Comparison of ENCODE assay signal across 8 cellular contexts in genomic region chr16:18955874-18956580, GRCh38. TPM values are rescaled to one million over a fixed set of nuclear protein-coding genes. Genes with fewer than 3 reads are reported as not detected.
DNase-seq lines count a peak whose midpoint lies in the region; ATAC-seq, FAIRE-seq and TF ChIP-seq lines count a peak whose summit lies in the region.
"Not testable (repeated sequence)": the region's sequence is repeated elsewhere in the genome, so short reads cannot be mapped to it uniquely, and the experiment has no call there.

No MANE protein-coding gene starts in this region.

- not testable (repeated sequence) for H3K27me3 ChIP-seq in CD4-positive, CD25-positive, alpha-beta regulatory T cell (ENCODE audit: control insufficient read depth, insufficient read depth, low read length); GM23338 (ENCODE audit: insufficient read depth); K562 (ENCODE audit: control insufficient read depth in 2 of 2, insufficient read depth in 2 of 2, low read length in 2 of 2); HepG2 (ENCODE audit: control insufficient read depth in 1 of 2, insufficient read depth in 2 of 2, low read length in 2 of 2)

- H3K4me3 ChIP-seq in CD4-positive, CD25-positive, alpha-beta regulatory T cell (ENCODE audit: low read depth, low read length): peak overlapping the region; percentile 69
- not testable (repeated sequence) for H3K4me3 ChIP-seq in GM23338
- H3K4me3 ChIP-seq in K562 (peak overlapping the region; percentile 32), HepG2 (replicated peaks in 1 of 3; ENCODE audit: insufficient read depth in 1 of 3, low read depth in 2 of 3, low read length in 3 of 3) (peak overlapping the region; percentile 50 to 69 (median 52))

- H2AFZ ChIP-seq in GM23338: peak overlapping the region; percentile 81
- peak overlapping the region; percentile 91 for H2AFZ ChIP-seq in K562 (ENCODE audit: low read depth, low read length)
- peak overlapping the region; percentile 99 for H2AFZ ChIP-seq in HepG2 (ENCODE audit: low read length)

- TF ChIP-seq RAD21 in K562 (CRISPR knock-in tag; conservative IDR thresholded peaks at IDR 0.05 in 1 of 2, IDR thresholded peaks at IDR 0.05 in 1 of 2); HepG2 (CRISPR knock-in tag; IDR thresholded peaks at IDR 0.05): not testable (repeated sequence)

- not testable (repeated sequence) for H3K9me3 ChIP-seq in CD4-positive, CD25-positive, alpha-beta regulatory T cell (ENCODE audit: control insufficient read depth in 2 of 2, low read length in 2 of 2); K562 (replicated peaks; ENCODE audit: control insufficient read depth, insufficient read depth, low read depth, low read length); HepG2 (ENCODE audit: low read length)

- peak; percentile 42 to 50 for ATAC-seq in CD4-positive, CD25-positive, alpha-beta regulatory T cell (ENCODE audit: low read depth in 2 of 2)
- not testable (repeated sequence) for ATAC-seq in GM23338
- ATAC-seq in K562 (peak; percentile 84), HepG2 (peak; percentile 73)

- not testable (repeated sequence) for BruUV-seq in K562 (replicated peaks; lab: Mats Ljungman, UMichigan); HepG2 (replicated peaks; lab: Mats Ljungman, UMichigan)

- peaks cover 0 to 23% (median 11%) of the 10 kb centered on the region in 4 donors for H3K4me1 Mint-ChIP-seq in CD4-positive, CD25-positive, alpha-beta regulatory T cell
- H3K4me1 Mint-ChIP-seq in GM23338: not testable (repeated sequence)

- H3K27ac Mint-ChIP-seq in CD4-positive, CD25-positive, alpha-beta regulatory T cell: peak overlapping the region in 2 of 3 donors; percentile 29 to 86
- H3K27ac Mint-ChIP-seq in GM23338: 0 out of 2 replicates have a peak overlapping the region, but pooled peaks have one; percentile 36

- 9% methylated on average over 15 of the region's 21 CpGs for WGBS in K562 (ENCODE audit: insufficient coverage, low coverage, missing lambda C conversion rate)
- 17% methylated on average over 20 of the region's 21 CpGs for WGBS in HepG2 (ENCODE audit: low lambda C conversion rate)

- H3K4me1 ChIP-seq in CD4-positive, CD25-positive, alpha-beta regulatory T cell (ENCODE audit: control insufficient read depth, insufficient read depth, low read length, poor library complexity, severe bottlenecking); GM23338 (ENCODE audit: insufficient read depth); K562 (replicated peaks in 1 of 2; ENCODE audit: control insufficient read depth in 2 of 2, insufficient read depth in 2 of 2, low read length in 2 of 2): not testable (repeated sequence)
- peaks cover 45% of the 10 kb centered on the region for H3K4me1 ChIP-seq in HepG2 (ENCODE audit: insufficient read depth, low read length)

- H3K79me2 ChIP-seq in GM23338 (replicated peaks; ENCODE audit: insufficient read depth); K562 (ENCODE audit: control insufficient read depth, insufficient read depth, low read length); HepG2 (ENCODE audit: insufficient read depth, low read length): not testable (repeated sequence)

- not testable (repeated sequence) for H3K9ac ChIP-seq in K562 (ENCODE audit: insufficient read depth in 1 of 2, low read depth in 2 of 2, low read length in 2 of 2)
- H3K9ac ChIP-seq in HepG2 (ENCODE audit: insufficient read depth, low read depth, low read length): peak overlapping the region; percentile 48

- DNase-seq in CD4-positive, CD25-positive, alpha-beta regulatory T cell: peak in 2 of 3 donors; percentile 44 to 49
- DNase-seq in GM23338 (ENCODE audit: low spot score): not testable (repeated sequence)
- peak; percentile 27 for DNase-seq in NCI-H460 (ENCODE audit: extremely low read depth, low read depth)
- DNase-seq in T-helper 1 cell: peak in 3 of 5 donors; percentile 2 to 47 (median 9)
- DNase-seq in activated CD8-positive, alpha-beta memory T cell treated with anti-CD3 and anti-CD28 coated beads for 24 hours: peak; percentile 67
- peak; percentile 37 to 58 (median 40) for DNase-seq in K562 (ENCODE audit: extremely low read depth in 1 of 4, low spot score in 3 of 4)
- peak; percentile 76 for DNase-seq in HepG2 (ENCODE audit: low spot score)
- peak; percentile 3 for DNase-seq in stimulated activated CD8-positive, alpha-beta memory T cell treated with anti-CD3 and anti-CD28 coated beads, Interleukin-4, amount 100 ng/mL, for 24 hours (ENCODE audit: low read depth)

- not testable (repeated sequence) for TF ChIP-seq EP300 in K562 (IDR thresholded peaks at IDR 0.05; ENCODE audit: low read length); HepG2 (IDR thresholded peaks at IDR 0.05; ENCODE audit: low read depth in 2 of 2, low read length in 2 of 2); HepG2 (CRISPR knock-in tag; IDR thresholded peaks at IDR 0.05; ENCODE audit: borderline replicate concordance)

- H3F3A ChIP-seq in GM23338 (replicated peaks; ENCODE audit: low read depth): not testable (repeated sequence)

- H3K9me3 Mint-ChIP-seq in CD4-positive, CD25-positive, alpha-beta regulatory T cell; GM23338: not testable (repeated sequence)

- not testable (repeated sequence) for H3K9me2 ChIP-seq in GM23338 (ENCODE audit: insufficient read depth)

- H3K4me2 ChIP-seq in GM23338: not testable (repeated sequence)
- H3K4me2 ChIP-seq in K562 (ENCODE audit: insufficient read depth, low read length) (peak overlapping the region; percentile 30), HepG2 (ENCODE audit: low read depth, low read length) (peak overlapping the region; percentile 73)

- H4K20me1 ChIP-seq in GM23338 (replicated peaks; ENCODE audit: insufficient read depth); K562 (replicated peaks; ENCODE audit: control insufficient read depth, insufficient read depth, low read length); HepG2 (ENCODE audit: insufficient read depth, low read length): not testable (repeated sequence)

- not testable (repeated sequence) for H3K36me3 ChIP-seq in CD4-positive, CD25-positive, alpha-beta regulatory T cell (ENCODE audit: control insufficient read depth, insufficient read depth, low read length); GM23338 (ENCODE audit: insufficient read depth); K562 (ENCODE audit: control insufficient read depth, insufficient read depth, low read length); HepG2 (replicated peaks in 1 of 2; ENCODE audit: control insufficient read depth in 1 of 2, insufficient read depth in 2 of 2, low read length in 2 of 2)

- not testable (repeated sequence) for H3K36me3 Mint-ChIP-seq in CD4-positive, CD25-positive, alpha-beta regulatory T cell; GM23338 (ENCODE audit: low read depth)

- CTCF ChIA-PET in K562 (lab: Yijun Ruan, JAX; ENCODE audit: low intra/inter-chr PET ratio); HepG2 (lab: Yijun Ruan, JAX; ENCODE audit: low intra/inter-chr PET ratio, low total read pairs): not testable (repeated sequence)

- not testable (repeated sequence) for H3K9me1 ChIP-seq in K562 (ENCODE audit: control insufficient read depth, insufficient read depth, low read length)

- not testable (repeated sequence) for TF ChIP-seq POLR2A in K562 (conservative IDR thresholded peaks at IDR 0.05)
- peak; percentile 26 to 76; a peak in 2 of 4 replicates for TF ChIP-seq POLR2A in HepG2 (IDR thresholded peaks at IDR 0.05; ENCODE audit: insufficient read depth in 1 of 2, low read depth in 2 of 2, low read length in 2 of 2)

- POLR2A ChIA-PET in K562 (lab: Yijun Ruan, JAX): interaction anchor here (0.6 to 1.2 kb wide), 4 partner anchors 10 to 502 kb away, joined by 3 to 5 read pairs (median 4); no protein-coding TSS in a partner anchor
- POLR2A ChIA-PET in HepG2 (lab: Yijun Ruan, JAX): interaction anchor here (0.7 to 1.9 kb wide), 14 partner anchors 9 to 166 kb away, joined by 3 to 27 read pairs (median 4); partner anchors contain the start of genes ARL6IP1, COQ7 and RPS15A

- TF ChIP-seq CTCF in GM23338 (conservative IDR thresholded peaks at IDR 0.05; ENCODE audit: low read depth in 2 of 2); K562 (IDR thresholded peaks at IDR 0.05 in 2 of 3, conservative IDR thresholded peaks at IDR 0.05 in 1 of 3; ENCODE audit: insufficient read depth in 2 of 3, low read depth in 1 of 3, low read length in 3 of 3); HepG2 (CRISPR knock-in tag; IDR thresholded peaks at IDR 0.05): not testable (repeated sequence)

- in situ Hi-C loops in K562 (cut with MboI); HepG2 (cut with HindIII; ENCODE audit: extremely low pct_ligation_motif_present, low pct_unique_long_range_greater_than_20kb): not testable (repeated sequence)

- intact Hi-C loops in K562 (cut with micrococcal nuclease); HepG2 (cut with micrococcal nuclease; ENCODE audit: unreplicated experiment): not testable (repeated sequence)

- not testable (repeated sequence) for H3K27me3 Mint-ChIP-seq in CD4-positive, CD25-positive, alpha-beta regulatory T cell; GM23338 (ENCODE audit: insufficient read depth, low read depth, poor library complexity)

- not testable (repeated sequence) for H3K27ac ChIP-seq in CD4-positive, CD25-positive, alpha-beta regulatory T cell (ENCODE audit: insufficient read depth, low read length, poor library complexity, severe bottlenecking); GM23338 (ENCODE audit: low read depth); K562 (ENCODE audit: extremely low read depth, low read depth, low read length); HepG2 (ENCODE audit: extremely low read length, insufficient read depth, low read length)

- FAIRE-seq in K562 (lab: Jason Lieb, UNC); HepG2 (lab: Jason Lieb, UNC): not testable (repeated sequence)

- H3K4me3 Mint-ChIP-seq in CD4-positive, CD25-positive, alpha-beta regulatory T cell: peak overlapping the region; percentile 72 to 92 (median 87)
- H3K4me3 Mint-ChIP-seq in GM23338: not testable (repeated sequence)

RNA-seq across cellular contexts. Expression of gene TMC7, which starts 27.7 kb away (rescaled TPM):
- not detected for total RNA-seq in CD4-positive, CD25-positive, alpha-beta regulatory T cell
- polyA plus RNA-seq in CD4-positive, CD25-positive, alpha-beta regulatory T cell: under 1 TPM in 1 of 4 donors, not detected in 3; 0.10 TPM
- 2.4 TPM in 2 replicates for total RNA-seq in GM23338 (2014; rRNA removed; shearing (Covaris generic))
- 0.75 and 1.7 TPM in 2 replicates for polyA plus RNA-seq in GM23338 (2016; fragmentation: Nextera tagmentation; extraction: Ambion mirVana)
- total RNA-seq in NCI-H460 (2014; rRNA removed; shearing (Covaris generic)): 4.1 and 5.6 TPM in 2 replicates
- polyA plus RNA-seq in NCI-H460 (2014; cell fraction: nucleus; rRNA removed): 2.3 and 2.6 TPM in 2 replicates
- total RNA-seq in K562 (2011; cell fraction: chromatin; rRNA removed; ENCODE audit: low replicate concordance): 7.4 and 8.2 TPM in 2 replicates
- 4.1 and 5.3 TPM in 2 replicates for total RNA-seq in K562 (2011; cell fraction: nucleolus; rRNA removed)
- total RNA-seq in K562 (2011; cell fraction: nucleoplasm; rRNA removed): 5.4 and 7.0 TPM in 2 replicates
- total RNA-seq in K562 (2014; rRNA removed): 0.77 and 2.0 TPM in 2 replicates
- total RNA-seq in K562 (2014; rRNA removed; fragmentation: Illumina TruSeq; extraction: Trizol): 1.7 and 1.9 TPM in 2 replicates
- 0.57 and 0.76 TPM in 2 replicates for total RNA-seq in K562 (2015; rRNA removed; fragmentation: Illumina TruSeq; extraction: Trizol)
- total RNA-seq in K562 (2021): 1.5 TPM in 2 replicates
- 0.85 and 1.8 TPM in 2 replicates for polyA plus RNA-seq in K562 (2011; rRNA removed)
- 1.0 and 1.3 TPM in 2 replicates for polyA plus RNA-seq in K562 (2011; cell fraction: cytosol; rRNA removed)
- polyA plus RNA-seq in K562 (2011; cell fraction: nucleus; rRNA removed): 1.3 and 2.3 TPM in 2 replicates
- 0.94 and 1.9 TPM in 2 replicates for polyA plus RNA-seq in K562 (2012)
- polyA plus RNA-seq in K562 (2014; fragmentation: Illumina TruSeq; extraction: Trizol): 1.8 and 2.0 TPM in 2 replicates
- polyA plus RNA-seq in K562 (2014; fragmentation: Nextera tagmentation; extraction: Ambion mirVana): under 1 TPM; 0.08 to 0.32 TPM
- 1.5 and 1.8 TPM in 2 replicates for polyA plus RNA-seq in K562 (2014; rRNA removed)
- 1.3 and 2.9 TPM in 2 replicates for polyA minus RNA-seq in K562 (2011; rRNA and poly(A)+ RNA removed)
- 0.82 and 1.7 TPM in 2 replicates for polyA minus RNA-seq in K562 (2011; cell fraction: cytosol; rRNA and poly(A)+ RNA removed)
- polyA minus RNA-seq in K562 (2011; cell fraction: nucleus; rRNA and poly(A)+ RNA removed): 0.89 and 1.3 TPM in 2 replicates
- 1.2 TPM in 2 replicates for total RNA-seq in HepG2 (2016; rRNA removed; fragmentation: Illumina TruSeq; extraction: Trizol)
- 0.20 and 0.62 TPM in 2 replicates for total RNA-seq in HepG2 (2016; cell fraction: cytosol; rRNA removed; fragmentation: Illumina TruSeq; extraction: Trizol; ENCODE audit: low read depth)
- 0.77 and 1.2 TPM in 2 replicates for total RNA-seq in HepG2 (2016; cell fraction: insoluble cytoplasmic fraction; rRNA removed; fragmentation: Illumina TruSeq; extraction: Trizol)
- total RNA-seq in HepG2 (2016; cell fraction: membrane; rRNA removed; fragmentation: Illumina TruSeq; extraction: Trizol): 0.62 and 0.74 TPM in 2 replicates
- 1.6 and 2.1 TPM in 2 replicates for total RNA-seq in HepG2 (2016; cell fraction: nucleus; rRNA removed; fragmentation: Illumina TruSeq; extraction: Trizol)
- polyA plus RNA-seq in HepG2 (2011; rRNA removed): 5.1 and 5.4 TPM in 2 replicates
- polyA plus RNA-seq in HepG2 (2011; cell fraction: cytosol; rRNA removed): 3.4 and 5.0 TPM in 2 replicates
- polyA plus RNA-seq in HepG2 (2011; cell fraction: nucleus; rRNA removed): 4.3 and 4.5 TPM in 2 replicates
- polyA plus RNA-seq in HepG2 (2012): 2.8 and 4.5 TPM in 2 replicates
- polyA plus RNA-seq in HepG2 (2016; cell fraction: cytosol; fragmentation: Illumina TruSeq; extraction: Trizol; ENCODE audit: low read depth): 0.16 and 0.23 TPM in 2 replicates
- 1.0 and 1.1 TPM in 2 replicates for polyA plus RNA-seq in HepG2 (2016; cell fraction: insoluble cytoplasmic fraction; fragmentation: Illumina TruSeq; extraction: Trizol; ENCODE audit: low read depth)
- 0.37 and 0.55 TPM in 2 replicates for polyA plus RNA-seq in HepG2 (2016; cell fraction: membrane; fragmentation: Illumina TruSeq; extraction: Trizol; ENCODE audit: low read depth)
- 3.2 TPM in 2 replicates for polyA plus RNA-seq in HepG2 (2016; cell fraction: nucleus; fragmentation: Illumina TruSeq; extraction: Trizol; ENCODE audit: insufficient read depth, low read depth)
- 4.8 and 9.6 TPM in 2 replicates for polyA minus RNA-seq in HepG2 (2011; rRNA and poly(A)+ RNA removed; ENCODE audit: low replicate concordance)
- 6.1 and 6.4 TPM in 2 replicates for polyA minus RNA-seq in HepG2 (2011; cell fraction: cytosol; rRNA and poly(A)+ RNA removed)
- 7.6 and 10.7 TPM in 2 replicates for polyA minus RNA-seq in HepG2 (2011; cell fraction: nucleus; rRNA and poly(A)+ RNA removed)

RNA-seq across cellular contexts. Expression of gene SMG1, which starts 29.8 kb away (rescaled TPM):
- total RNA-seq in CD4-positive, CD25-positive, alpha-beta regulatory T cell: 200 TPM
- polyA plus RNA-seq in CD4-positive, CD25-positive, alpha-beta regulatory T cell: 10 to 100 TPM in 2 of 4 donors, 1 to 10 TPM in 2; 9.2 to 11.9 (median 10.8) TPM
- 93.5 and 119 TPM in 2 replicates for total RNA-seq in GM23338 (2014; rRNA removed; shearing (Covaris generic))
- polyA plus RNA-seq in GM23338 (2016; fragmentation: Nextera tagmentation; extraction: Ambion mirVana): 18.2 and 18.6 TPM in 2 replicates
- total RNA-seq in NCI-H460 (2014; rRNA removed; shearing (Covaris generic)): 30.7 and 34.4 TPM in 2 replicates
- 13.1 and 24.8 TPM in 2 replicates for polyA plus RNA-seq in NCI-H460 (2014; cell fraction: nucleus; rRNA removed)
- 356 and 852 TPM in 2 replicates for total RNA-seq in K562 (2011; cell fraction: chromatin; rRNA removed; ENCODE audit: low replicate concordance)
- 116 and 155 TPM in 2 replicates for total RNA-seq in K562 (2011; cell fraction: nucleolus; rRNA removed)
- 296 and 413 TPM in 2 replicates for total RNA-seq in K562 (2011; cell fraction: nucleoplasm; rRNA removed)
- 23.2 and 23.5 TPM in 2 replicates for total RNA-seq in K562 (2014; rRNA removed)
- total RNA-seq in K562 (2014; rRNA removed; fragmentation: Illumina TruSeq; extraction: Trizol): 37.6 and 43.3 TPM in 2 replicates
- 35.2 and 35.4 TPM in 2 replicates for total RNA-seq in K562 (2015; rRNA removed; fragmentation: Illumina TruSeq; extraction: Trizol)
- total RNA-seq in K562 (2021): 54.8 and 59.4 TPM in 2 replicates
- 30.9 and 41.1 TPM in 2 replicates for polyA plus RNA-seq in K562 (2011; rRNA removed)
- polyA plus RNA-seq in K562 (2011; cell fraction: cytosol; rRNA removed): 13.9 and 19.5 TPM in 2 replicates
- polyA plus RNA-seq in K562 (2011; cell fraction: nucleus; rRNA removed): 58.5 and 66.6 TPM in 2 replicates
- 19.1 and 22.5 TPM in 2 replicates for polyA plus RNA-seq in K562 (2012)
- polyA plus RNA-seq in K562 (2014; fragmentation: Illumina TruSeq; extraction: Trizol): 28.3 and 32.0 TPM in 2 replicates
- 1 to 10 TPM; 3.4 to 3.7 TPM for polyA plus RNA-seq in K562 (2014; fragmentation: Nextera tagmentation; extraction: Ambion mirVana)
- 24.1 and 24.4 TPM in 2 replicates for polyA plus RNA-seq in K562 (2014; rRNA removed)
- polyA minus RNA-seq in K562 (2011; rRNA and poly(A)+ RNA removed): 250 and 261 TPM in 2 replicates
- polyA minus RNA-seq in K562 (2011; cell fraction: cytosol; rRNA and poly(A)+ RNA removed): 38.0 and 68.0 TPM in 2 replicates
- 126 and 193 TPM in 2 replicates for polyA minus RNA-seq in K562 (2011; cell fraction: nucleus; rRNA and poly(A)+ RNA removed)
- 53.7 and 72.7 TPM in 2 replicates for total RNA-seq in HepG2 (2016; rRNA removed; fragmentation: Illumina TruSeq; extraction: Trizol)
- 52.2 and 56.7 TPM in 2 replicates for total RNA-seq in HepG2 (2016; cell fraction: cytosol; rRNA removed; fragmentation: Illumina TruSeq; extraction: Trizol; ENCODE audit: low read depth)
- total RNA-seq in HepG2 (2016; cell fraction: insoluble cytoplasmic fraction; rRNA removed; fragmentation: Illumina TruSeq; extraction: Trizol): 50.1 and 65.9 TPM in 2 replicates
- total RNA-seq in HepG2 (2016; cell fraction: membrane; rRNA removed; fragmentation: Illumina TruSeq; extraction: Trizol): 45.7 and 53.5 TPM in 2 replicates
- total RNA-seq in HepG2 (2016; cell fraction: nucleus; rRNA removed; fragmentation: Illumina TruSeq; extraction: Trizol): 131 and 149 TPM in 2 replicates
- 39.1 and 48.7 TPM in 2 replicates for polyA plus RNA-seq in HepG2 (2011; rRNA removed)
- 16.8 and 24.6 TPM in 2 replicates for polyA plus RNA-seq in HepG2 (2011; cell fraction: cytosol; rRNA removed)
- polyA plus RNA-seq in HepG2 (2011; cell fraction: nucleus; rRNA removed): 87.4 and 101 TPM in 2 replicates
- polyA plus RNA-seq in HepG2 (2012): 39.6 and 43.6 TPM in 2 replicates
- 2.1 and 2.8 TPM in 2 replicates for polyA plus RNA-seq in HepG2 (2016; cell fraction: cytosol; fragmentation: Illumina TruSeq; extraction: Trizol; ENCODE audit: low read depth)
- 29.8 and 31.4 TPM in 2 replicates for polyA plus RNA-seq in HepG2 (2016; cell fraction: insoluble cytoplasmic fraction; fragmentation: Illumina TruSeq; extraction: Trizol; ENCODE audit: low read depth)
- polyA plus RNA-seq in HepG2 (2016; cell fraction: membrane; fragmentation: Illumina TruSeq; extraction: Trizol; ENCODE audit: low read depth): 4.7 and 5.7 TPM in 2 replicates
- 100 and 114 TPM in 2 replicates for polyA plus RNA-seq in HepG2 (2016; cell fraction: nucleus; fragmentation: Illumina TruSeq; extraction: Trizol; ENCODE audit: insufficient read depth, low read depth)
- 109 and 150 TPM in 2 replicates for polyA minus RNA-seq in HepG2 (2011; rRNA and poly(A)+ RNA removed; ENCODE audit: low replicate concordance)
- polyA minus RNA-seq in HepG2 (2011; cell fraction: cytosol; rRNA and poly(A)+ RNA removed): 67.3 and 79.2 TPM in 2 replicates
- polyA minus RNA-seq in HepG2 (2011; cell fraction: nucleus; rRNA and poly(A)+ RNA removed): 508 and 586 TPM in 2 replicates
